1 cellular context compared by ENCODE assay signal in the genomic region with DNA sequence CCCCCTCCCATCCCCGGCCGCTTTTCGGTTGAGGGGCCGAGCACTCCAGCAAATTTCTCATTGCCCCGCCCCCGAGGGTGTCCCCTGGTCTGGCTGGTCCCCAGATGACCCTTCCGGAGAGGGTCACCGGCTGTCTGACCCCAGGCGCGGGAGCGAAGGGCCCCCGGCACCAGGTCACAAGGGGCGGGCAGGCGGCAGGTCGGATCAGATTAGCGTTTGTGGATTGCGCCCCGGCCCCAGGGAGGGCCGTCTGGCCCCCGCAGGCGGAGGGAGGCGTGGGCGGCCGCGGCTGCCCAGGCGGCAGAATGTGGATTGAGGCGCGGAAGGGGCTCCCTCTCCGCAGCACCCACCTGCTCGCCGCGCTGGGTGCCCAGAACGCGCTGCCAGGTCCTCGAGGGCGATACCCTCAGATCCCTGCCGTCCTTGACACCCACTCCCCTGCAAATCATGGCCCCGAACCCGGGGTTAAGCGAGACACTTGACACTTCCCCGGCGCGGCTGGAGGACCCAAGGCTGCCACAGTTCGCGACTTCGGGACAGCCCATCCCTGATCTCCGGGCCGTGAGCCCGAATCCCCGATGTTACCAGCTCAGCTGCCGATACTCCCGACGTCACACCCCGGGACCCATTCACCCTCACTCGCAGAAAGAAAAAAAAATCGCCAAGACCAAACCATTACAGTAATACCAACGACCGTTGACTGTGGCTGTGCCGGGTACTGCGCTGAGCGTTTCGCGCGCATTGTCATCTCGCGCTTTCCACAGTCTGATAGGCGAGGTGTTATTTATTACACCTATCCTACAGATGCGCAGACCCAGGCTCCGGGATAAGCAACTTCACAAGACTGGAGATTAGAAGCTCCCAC.
TF ChIP-seq lines count a peak whose summit lies in the region.

No MANE protein-coding gene starts in this region.

TF ChIP-seq in WTC11, 78 proteins besides CTCF, POLR2A, EP300 and RAD21 (continues in another document):
- TF ChIP-seq, protein P1, sequence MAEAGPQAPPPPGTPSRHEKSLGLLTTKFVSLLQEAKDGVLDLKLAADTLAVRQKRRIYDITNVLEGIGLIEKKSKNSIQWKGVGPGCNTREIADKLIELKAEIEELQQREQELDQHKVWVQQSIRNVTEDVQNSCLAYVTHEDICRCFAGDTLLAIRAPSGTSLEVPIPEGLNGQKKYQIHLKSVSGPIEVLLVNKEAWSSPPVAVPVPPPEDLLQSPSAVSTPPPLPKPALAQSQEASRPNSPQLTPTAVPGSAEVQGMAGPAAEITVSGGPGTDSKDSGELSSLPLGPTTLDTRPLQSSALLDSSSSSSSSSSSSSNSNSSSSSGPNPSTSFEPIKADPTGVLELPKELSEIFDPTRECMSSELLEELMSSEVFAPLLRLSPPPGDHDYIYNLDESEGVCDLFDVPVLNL (CRISPR knock-in tag; IDR thresholded peaks at IDR 0.05; ENCODE audit: borderline replicate concordance, low read depth): no peak
- peak; percentile 44; the same call in 1 of the 2 replicates for TF ChIP-seq ZNF232 (CRISPR knock-in tag; IDR thresholded peaks at IDR 0.05)
- no peak for TF ChIP-seq PRDM15 (CRISPR knock-in tag; IDR thresholded peaks at IDR 0.05)
- no peak for TF ChIP-seq TP53 (CRISPR knock-in tag; IDR thresholded peaks at IDR 0.05)
- 0 out of 2 replicates have a peak, but pooled peaks have one; percentile 58 for TF ChIP-seq SMAD3 (CRISPR knock-in tag; IDR thresholded peaks at IDR 0.05; ENCODE audit: borderline replicate concordance)
- peak; percentile 87 for TF ChIP-seq FOXP4 (CRISPR knock-in tag; IDR thresholded peaks at IDR 0.05)
- TF ChIP-seq, protein P2, sequence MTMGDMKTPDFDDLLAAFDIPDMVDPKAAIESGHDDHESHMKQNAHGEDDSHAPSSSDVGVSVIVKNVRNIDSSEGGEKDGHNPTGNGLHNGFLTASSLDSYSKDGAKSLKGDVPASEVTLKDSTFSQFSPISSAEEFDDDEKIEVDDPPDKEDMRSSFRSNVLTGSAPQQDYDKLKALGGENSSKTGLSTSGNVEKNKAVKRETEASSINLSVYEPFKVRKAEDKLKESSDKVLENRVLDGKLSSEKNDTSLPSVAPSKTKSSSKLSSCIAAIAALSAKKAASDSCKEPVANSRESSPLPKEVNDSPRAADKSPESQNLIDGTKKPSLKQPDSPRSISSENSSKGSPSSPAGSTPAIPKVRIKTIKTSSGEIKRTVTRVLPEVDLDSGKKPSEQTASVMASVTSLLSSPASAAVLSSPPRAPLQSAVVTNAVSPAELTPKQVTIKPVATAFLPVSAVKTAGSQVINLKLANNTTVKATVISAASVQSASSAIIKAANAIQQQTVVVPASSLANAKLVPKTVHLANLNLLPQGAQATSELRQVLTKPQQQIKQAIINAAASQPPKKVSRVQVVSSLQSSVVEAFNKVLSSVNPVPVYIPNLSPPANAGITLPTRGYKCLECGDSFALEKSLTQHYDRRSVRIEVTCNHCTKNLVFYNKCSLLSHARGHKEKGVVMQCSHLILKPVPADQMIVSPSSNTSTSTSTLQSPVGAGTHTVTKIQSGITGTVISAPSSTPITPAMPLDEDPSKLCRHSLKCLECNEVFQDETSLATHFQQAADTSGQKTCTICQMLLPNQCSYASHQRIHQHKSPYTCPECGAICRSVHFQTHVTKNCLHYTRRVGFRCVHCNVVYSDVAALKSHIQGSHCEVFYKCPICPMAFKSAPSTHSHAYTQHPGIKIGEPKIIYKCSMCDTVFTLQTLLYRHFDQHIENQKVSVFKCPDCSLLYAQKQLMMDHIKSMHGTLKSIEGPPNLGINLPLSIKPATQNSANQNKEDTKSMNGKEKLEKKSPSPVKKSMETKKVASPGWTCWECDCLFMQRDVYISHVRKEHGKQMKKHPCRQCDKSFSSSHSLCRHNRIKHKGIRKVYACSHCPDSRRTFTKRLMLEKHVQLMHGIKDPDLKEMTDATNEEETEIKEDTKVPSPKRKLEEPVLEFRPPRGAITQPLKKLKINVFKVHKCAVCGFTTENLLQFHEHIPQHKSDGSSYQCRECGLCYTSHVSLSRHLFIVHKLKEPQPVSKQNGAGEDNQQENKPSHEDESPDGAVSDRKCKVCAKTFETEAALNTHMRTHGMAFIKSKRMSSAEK (CRISPR knock-in tag; IDR thresholded peaks at IDR 0.05; ENCODE audit: borderline replicate concordance): no peak
- peak; percentile 40; the same call in 1 of the 2 replicates for TF ChIP-seq FOXP1 (CRISPR knock-in tag; IDR thresholded peaks at IDR 0.05; ENCODE audit: borderline replicate concordance)
- TF ChIP-seq ELF4 (CRISPR knock-in tag; IDR thresholded peaks at IDR 0.05; ENCODE audit: low read depth): no peak
- no peak for TF ChIP-seq RORB (CRISPR knock-in tag; IDR thresholded peaks at IDR 0.05)
- no peak for TF ChIP-seq GABPB1 (CRISPR knock-in tag; IDR thresholded peaks at IDR 0.05)
- TF ChIP-seq GTF2I (CRISPR knock-in tag; conservative IDR thresholded peaks at IDR 0.05): no peak
- TF ChIP-seq ERG (CRISPR knock-in tag; IDR thresholded peaks at IDR 0.05): no peak
- TF ChIP-seq ETV6 (CRISPR knock-in tag; IDR thresholded peaks at IDR 0.05): peak; percentile 68
- peak; percentile 75 for TF ChIP-seq E2F5 (CRISPR knock-in tag; IDR thresholded peaks at IDR 0.05)
- TF ChIP-seq ATF2 (CRISPR knock-in tag; IDR thresholded peaks at IDR 0.05; ENCODE audit: borderline replicate concordance, low read depth): no peak
- no peak for TF ChIP-seq ZMAT4 (CRISPR knock-in tag; IDR thresholded peaks at IDR 0.05)
- TF ChIP-seq, protein P3, sequence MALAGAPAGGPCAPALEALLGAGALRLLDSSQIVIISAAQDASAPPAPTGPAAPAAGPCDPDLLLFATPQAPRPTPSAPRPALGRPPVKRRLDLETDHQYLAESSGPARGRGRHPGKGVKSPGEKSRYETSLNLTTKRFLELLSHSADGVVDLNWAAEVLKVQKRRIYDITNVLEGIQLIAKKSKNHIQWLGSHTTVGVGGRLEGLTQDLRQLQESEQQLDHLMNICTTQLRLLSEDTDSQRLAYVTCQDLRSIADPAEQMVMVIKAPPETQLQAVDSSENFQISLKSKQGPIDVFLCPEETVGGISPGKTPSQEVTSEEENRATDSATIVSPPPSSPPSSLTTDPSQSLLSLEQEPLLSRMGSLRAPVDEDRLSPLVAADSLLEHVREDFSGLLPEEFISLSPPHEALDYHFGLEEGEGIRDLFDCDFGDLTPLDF (CRISPR knock-in tag; IDR thresholded peaks at IDR 0.05): no peak
- TF ChIP-seq NFATC4 (CRISPR knock-in tag; IDR thresholded peaks at IDR 0.05): no peak
- no peak for TF ChIP-seq AFF4 (CRISPR knock-in tag; IDR thresholded peaks at IDR 0.05; ENCODE audit: borderline replicate concordance)
- TF ChIP-seq, protein P4, sequence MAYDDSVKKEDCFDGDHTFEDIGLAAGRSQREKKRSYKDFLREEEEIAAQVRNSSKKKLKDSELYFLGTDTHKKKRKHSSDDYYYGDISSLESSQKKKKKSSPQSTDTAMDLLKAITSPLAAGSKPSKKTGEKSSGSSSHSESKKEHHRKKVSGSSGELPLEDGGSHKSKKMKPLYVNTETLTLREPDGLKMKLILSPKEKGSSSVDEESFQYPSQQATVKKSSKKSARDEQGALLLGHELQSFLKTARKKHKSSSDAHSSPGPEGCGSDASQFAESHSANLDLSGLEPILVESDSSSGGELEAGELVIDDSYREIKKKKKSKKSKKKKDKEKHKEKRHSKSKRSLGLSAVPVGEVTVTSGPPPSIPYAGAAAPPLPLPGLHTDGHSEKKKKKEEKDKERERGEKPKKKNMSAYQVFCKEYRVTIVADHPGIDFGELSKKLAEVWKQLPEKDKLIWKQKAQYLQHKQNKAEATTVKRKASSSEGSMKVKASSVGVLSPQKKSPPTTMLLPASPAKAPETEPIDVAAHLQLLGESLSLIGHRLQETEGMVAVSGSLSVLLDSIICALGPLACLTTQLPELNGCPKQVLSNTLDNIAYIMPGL (CRISPR knock-in tag; IDR thresholded peaks at IDR 0.05): peak; percentile 47; the same call in 1 of the 2 replicates
- no peak for TF ChIP-seq NR3C1 (CRISPR knock-in tag; conservative IDR thresholded peaks at IDR 0.05; ENCODE audit: low read depth)
- TF ChIP-seq ZNF138 (CRISPR knock-in tag; conservative IDR thresholded peaks at IDR 0.05): no peak
